In the genomic region with DNA sequence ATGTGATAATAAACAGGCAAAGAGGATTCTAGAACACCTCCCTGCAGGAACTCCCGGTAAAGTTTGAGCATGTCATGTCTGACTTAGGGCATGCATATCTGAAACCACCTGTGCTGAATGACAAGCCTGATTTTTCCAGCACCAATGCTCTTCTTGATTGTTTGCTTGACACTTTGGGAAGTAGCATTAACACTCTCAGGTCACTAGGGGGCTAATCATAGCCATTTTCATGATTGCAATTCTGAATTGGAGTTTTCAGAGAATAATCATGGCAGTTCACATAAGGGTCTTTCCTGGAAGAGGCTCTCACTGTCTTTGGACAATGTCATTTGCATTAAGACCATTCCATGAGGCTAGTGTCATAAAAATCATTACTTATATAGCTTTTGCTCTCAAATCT, we compare ENCODE assay signal across 11 cellular contexts.
DNase-seq lines count a peak whose midpoint lies in the region; ATAC-seq and TF ChIP-seq lines count a peak whose summit lies in the region.
"Had no signal": no experiment of that assay in that cellular context is flagged by ENCODE, and none has a peak within 500 bp of the region (broad histone marks: within the 10 kb centered on the region; RNA-seq: fewer than 3 reads in every experiment).

No MANE protein-coding gene starts in this region.

- no peaks in the 10 kb centered on the region for H3K9me3 Mint-ChIP-seq in activated T-helper 2 cell treated with anti-CD3 and anti-CD28 coated beads, Interferon-gamma antibody, Interleukin-2, Interleukin-4, amounts not matched to agents 10 μg/mL and 5 μg/mL and 100 μg/mL, durations not matched to agents 14 hours and 24 hours and 36 hours
- H3K9me3 Mint-ChIP-seq in activated CD8-positive, alpha-beta memory T cell treated with anti-CD3 and anti-CD28 coated beads, Interleukin-2, amount 10 ng/mL, durations not matched to agents 7 days and 5 days (ENCODE audit: low read depth), result no peaks in the 10 kb centered on the region
- H3K9me3 Mint-ChIP-seq: naive thymus-derived CD8-positive, alpha-beta T cell had no signal

- no peak overlapping the region for H3K4ac ChIP-seq in mesendoderm (ENCODE audit: low read depth, low read length)

- no peak overlapping the region for H4K5ac ChIP-seq in mesendoderm (ENCODE audit: low read length)

- H3K4me2 ChIP-seq in mesendoderm (ENCODE audit: low read length), result no peak overlapping the region

- no peak overlapping the region for H3K23ac ChIP-seq in mesendoderm (ENCODE audit: low read length)

- no peaks in the 10 kb centered on the region for H3K27me3 ChIP-seq in mesendoderm (ENCODE audit: insufficient read depth, low read length, poor library complexity)

- CTCF ChIA-PET in activated CD8-positive, alpha-beta memory T cell treated with anti-CD3 and anti-CD28 coated beads, Interleukin-2, amount 10 ng/mL, durations not matched to agents 7 days and 5 days (lab: Charles Lee), result no interaction called here

- no peak overlapping the region for H3K27ac ChIP-seq in mesendoderm (ENCODE audit: low read depth, low read length)

- WGBS in mesendoderm (ENCODE audit: extremely low coverage, insufficient coverage, low lambda C conversion rate), result no CpG with 5 or more reads among the region's 1 CpG

- in situ Hi-C loops in G401 (cut with HindIII; ENCODE audit: low sequenced_read_pairs) (no loop called here), astrocyte of the spinal cord (cut with HindIII; ENCODE audit: low sequenced_read_pairs) (no loop called here)

- no peak overlapping the region for H2BK15ac ChIP-seq in mesendoderm (replicated peaks; ENCODE audit: low read depth)

- H3K36me3 ChIP-seq in mesendoderm (ENCODE audit: control insufficient read depth, insufficient read depth, low read length), result no peaks in the 10 kb centered on the region

- intact Hi-C loops in activated T-helper 2 cell treated with anti-CD3 and anti-CD28 coated beads, Interferon-gamma antibody, Interleukin-2, Interleukin-4, amounts not matched to agents 10 μg/mL and 5 μg/mL and 100 μg/mL, durations not matched to agents 14 hours and 24 hours and 36 hours (cut with micrococcal nuclease), result no loop called here

- H3K56ac ChIP-seq in mesendoderm (ENCODE audit: low read length), result no peak overlapping the region

- TF ChIP-seq CTCF in astrocyte of the spinal cord (IDR thresholded peaks at IDR 0.05; ENCODE audit: low read depth, low read length), result peak; percentile 24

- no peak overlapping the region for H3K27ac Mint-ChIP-seq in activated T-helper 2 cell treated with anti-CD3 and anti-CD28 coated beads, Interferon-gamma antibody, Interleukin-2, Interleukin-4, amounts not matched to agents 10 μg/mL and 5 μg/mL and 100 μg/mL, durations not matched to agents 14 hours and 24 hours and 36 hours
- no peak overlapping the region for H3K27ac Mint-ChIP-seq in activated CD8-positive, alpha-beta memory T cell treated with anti-CD3 and anti-CD28 coated beads, Interleukin-2, amount 10 ng/mL, durations not matched to agents 7 days and 5 days
- H3K27ac Mint-ChIP-seq: naive thymus-derived CD8-positive, alpha-beta T cell had no signal

- no peaks in the 10 kb centered on the region for H3K36me3 Mint-ChIP-seq in activated T-helper 2 cell treated with anti-CD3 and anti-CD28 coated beads, Interferon-gamma antibody, Interleukin-2, Interleukin-4, amounts not matched to agents 10 μg/mL and 5 μg/mL and 100 μg/mL, durations not matched to agents 14 hours and 24 hours and 36 hours (ENCODE audit: low read depth)
- no peaks in the 10 kb centered on the region for H3K36me3 Mint-ChIP-seq in activated CD8-positive, alpha-beta memory T cell treated with anti-CD3 and anti-CD28 coated beads, Interleukin-2, amount 10 ng/mL, durations not matched to agents 7 days and 5 days
- H3K36me3 Mint-ChIP-seq: naive thymus-derived CD8-positive, alpha-beta T cell had no signal

- no peak for ATAC-seq in activated CD8-positive, alpha-beta memory T cell treated with anti-CD3 and anti-CD28 coated beads, Interleukin-2, amount 10 ng/mL, durations not matched to agents 7 days and 5 days
- ATAC-seq: naive thymus-derived CD8-positive, alpha-beta T cell had no signal

- H3K18ac ChIP-seq in mesendoderm (ENCODE audit: low read length), result no peak overlapping the region

- no peaks in the 10 kb centered on the region for H3K4me1 Mint-ChIP-seq in activated T-helper 2 cell treated with anti-CD3 and anti-CD28 coated beads, Interferon-gamma antibody, Interleukin-2, Interleukin-4, amounts not matched to agents 10 μg/mL and 5 μg/mL and 100 μg/mL, durations not matched to agents 14 hours and 24 hours and 36 hours (ENCODE audit: low read depth)
- no peaks in the 10 kb centered on the region for H3K4me1 Mint-ChIP-seq in activated CD8-positive, alpha-beta memory T cell treated with anti-CD3 and anti-CD28 coated beads, Interleukin-2, amount 10 ng/mL, durations not matched to agents 7 days and 5 days
- H3K4me1 Mint-ChIP-seq: naive thymus-derived CD8-positive, alpha-beta T cell had no signal

- no peaks in the 10 kb centered on the region for H3K27me3 Mint-ChIP-seq in activated T-helper 2 cell treated with anti-CD3 and anti-CD28 coated beads, Interferon-gamma antibody, Interleukin-2, Interleukin-4, amounts not matched to agents 10 μg/mL and 5 μg/mL and 100 μg/mL, durations not matched to agents 14 hours and 24 hours and 36 hours (ENCODE audit: low read depth)
- H3K27me3 Mint-ChIP-seq in activated CD8-positive, alpha-beta memory T cell treated with anti-CD3 and anti-CD28 coated beads, Interleukin-2, amount 10 ng/mL, durations not matched to agents 7 days and 5 days, result no peaks in the 10 kb centered on the region

- no peaks in the 10 kb centered on the region for H3K79me2 ChIP-seq in mesendoderm (ENCODE audit: control insufficient read depth, insufficient read depth, low read length)

- DNase-seq in G401 (ENCODE audit: low spot score) (peak; percentile 8), HPDE6-E6E7 (ENCODE audit: extremely low spot score) (peak; percentile 3), astrocyte of the spinal cord (ENCODE audit: low read depth, low spot score) (no peak), mesendoderm (peak; percentile 26)
- DNase-seq in activated T-helper 2 cell treated with anti-CD3 and anti-CD28 coated beads, Interferon-gamma antibody, Interleukin-2, Interleukin-4, amounts not matched to agents 10 μg/mL and 5 μg/mL and 100 μg/mL, durations not matched to agents 14 hours and 24 hours and 36 hours (ENCODE audit: low spot score), result no peak
- no peak for DNase-seq in activated effector memory CD4-positive, alpha-beta T cell treated with Interleukin-2 at 50 U/mL for 16 hours
- no peak for DNase-seq in activated CD8-positive, alpha-beta memory T cell treated with anti-CD3 and anti-CD28 coated beads, Interleukin-2, amount 10 ng/mL, durations not matched to agents 7 days and 5 days
- DNase-seq: hippocampal formation; naive thymus-derived CD8-positive, alpha-beta T cell; NCI-H1930; stimulated activated CD4-positive, alpha-beta T cell treated with anti-CD3 and anti-CD28 coated beads, Interleukin-2, amount 100 ng/mL, for 48 hours had no signal

- H3K4me3 ChIP-seq in astrocyte of the spinal cord (ENCODE audit: low read depth, low read length) (no peak overlapping the region), mesendoderm (ENCODE audit: low read length) (no peak overlapping the region)

- H4K8ac ChIP-seq in mesendoderm (ENCODE audit: low read depth, low read length), result no peak overlapping the region

- H2BK5ac ChIP-seq in mesendoderm (ENCODE audit: low read length), result no peak overlapping the region

- no peak overlapping the region for H2BK120ac ChIP-seq in mesendoderm (ENCODE audit: low read depth, low read length)

- no peaks in the 10 kb centered on the region for H3K4me1 ChIP-seq in mesendoderm (ENCODE audit: control insufficient read depth, low read depth, low read length)

- H2AK5ac ChIP-seq in mesendoderm (ENCODE audit: low read length), result no peak overlapping the region

- H3K4me3 Mint-ChIP-seq in activated T-helper 2 cell treated with anti-CD3 and anti-CD28 coated beads, Interferon-gamma antibody, Interleukin-2, Interleukin-4, amounts not matched to agents 10 μg/mL and 5 μg/mL and 100 μg/mL, durations not matched to agents 14 hours and 24 hours and 36 hours (ENCODE audit: low read depth), result no peak overlapping the region
- H3K4me3 Mint-ChIP-seq in activated CD8-positive, alpha-beta memory T cell treated with anti-CD3 and anti-CD28 coated beads, Interleukin-2, amount 10 ng/mL, durations not matched to agents 7 days and 5 days, result no peak overlapping the region
- H3K4me3 Mint-ChIP-seq: naive thymus-derived CD8-positive, alpha-beta T cell had no signal

- H3K9ac ChIP-seq in mesendoderm (ENCODE audit: low read length), result no peak overlapping the region

- no peaks in the 10 kb centered on the region for H3K79me1 ChIP-seq in mesendoderm (ENCODE audit: low read length)

Comparison
In these comparisons a context has a peak if more than half of its experiments do, and no peak if none do; other contexts are left out.
1. DNase-seq: peak in G401 (single experiment), HPDE6-E6E7 (single experiment) and mesendoderm (single experiment); none in astrocyte of the spinal cord (single experiment), activated T-helper 2 cell treated with anti-CD3 and anti-CD28 coated beads, Interferon-gamma antibody, Interleukin-2, Interleukin-4, amounts not matched to agents 10 μg/mL and 5 μg/mL and 100 μg/mL, durations not matched to agents 14 hours and 24 hours and 36 hours (single experiment), activated effector memory CD4-positive, alpha-beta T cell treated with Interleukin-2 at 50 U/mL for 16 hours (single experiment) and activated CD8-positive, alpha-beta memory T cell treated with anti-CD3 and anti-CD28 coated beads, Interleukin-2, amount 10 ng/mL, durations not matched to agents 7 days and 5 days (single experiment).